In genomic region chr17:43146649-43147048, GRCh38 we compare ENCODE assay signal across 25 cellular contexts.
"Had no signal": no experiment of that assay in that cellular context is flagged by ENCODE, and none has a peak within 500 bp of the region (broad histone marks: within the 10 kb centered on the region; RNA-seq: fewer than 3 reads in every experiment).

No MANE protein-coding gene starts in this region.

- DNase-seq: effector CD8-positive, alpha-beta T cell; heart left ventricle; hippocampal formation; immature natural killer cell; kidney; left cardiac atrium; left ventricle myocardium inferior; lower lobe of right lung; natural killer cell; sigmoid colon; stimulated activated CD4-positive, alpha-beta T cell treated with anti-CD3 and anti-CD28 coated beads, Interleukin-2, amount 100 ng/mL, for 24 hours; stimulated activated CD4-positive, alpha-beta T cell treated with anti-CD3 and anti-CD28 coated beads, Interleukin-4, amount 100 ng/mL, for 4 hours; stimulated activated naive B cell treated with anti-CD40 and anti-IgM and Interleukin-4, amounts not matched to agents 10 μg/mL and 1 μg/mL and 100 μg/mL, for 72 hours; stomach; substantia nigra; transverse colon had no signal

- H3K4me1 ChIP-seq: heart left ventricle, left ventricle myocardium inferior, lower lobe of right lung, right atrium auricular region, sigmoid colon, stomach, transverse colon had no signal

- H3K4me3 Mint-ChIP-seq: immature natural killer cell; memory B cell; mesothelial cell of epicardium; natural killer cell; neural crest cell; stimulated activated naive B cell treated with anti-CD40 and anti-IgM and Interleukin-4, amounts not matched to agents 10 μg/mL and 1 μg/mL and 100 μg/mL, for 72 hours had no signal

- H3K27me3 ChIP-seq: heart left ventricle, ovary, right atrium auricular region, sigmoid colon, stomach, transverse colon had no signal

- H3K4me1 Mint-ChIP-seq: immature natural killer cell; memory B cell; natural killer cell; neural crest cell; stimulated activated naive B cell treated with anti-CD40 and anti-IgM and Interleukin-4, amounts not matched to agents 10 μg/mL and 1 μg/mL and 100 μg/mL, for 72 hours had no signal

- H3K36me3 Mint-ChIP-seq: natural killer cell had no signal

- H3K9me3 Mint-ChIP-seq: immature natural killer cell; memory B cell; mesothelial cell of epicardium; natural killer cell; neural crest cell; stimulated activated naive B cell treated with anti-CD40 and anti-IgM and Interleukin-4, amounts not matched to agents 10 μg/mL and 1 μg/mL and 100 μg/mL, for 72 hours had no signal

- H3K27ac ChIP-seq: coronary artery, heart left ventricle, left ventricle myocardium inferior, lower lobe of right lung, ovary, right atrium auricular region, sigmoid colon, skin epidermis, stomach, thoracic aorta, transverse colon had no signal

- ATAC-seq: esophagus mucosa; heart left ventricle; left cardiac atrium; lower lobe of right lung; natural killer cell; stimulated activated naive B cell treated with anti-CD40 and anti-IgM and Interleukin-4, amounts not matched to agents 10 μg/mL and 1 μg/mL and 100 μg/mL, for 72 hours had no signal

- H3K4me3 ChIP-seq: coronary artery, heart left ventricle, left ventricle myocardium inferior, lower lobe of right lung, ovary, right atrium auricular region, sigmoid colon, skin epidermis, stomach, thoracic aorta, transverse colon had no signal

- H3K27me3 Mint-ChIP-seq: memory B cell; stimulated activated naive B cell treated with anti-CD40 and anti-IgM and Interleukin-4, amounts not matched to agents 10 μg/mL and 1 μg/mL and 100 μg/mL, for 72 hours had no signal

- H3K9me3 ChIP-seq: heart left ventricle, left ventricle myocardium inferior, lower lobe of right lung, ovary, right atrium auricular region, sigmoid colon, stomach, thoracic aorta, transverse colon had no signal

- H3K36me3 ChIP-seq: left ventricle myocardium inferior, ovary, right atrium auricular region, thoracic aorta, transverse colon had no signal

- H3K27ac Mint-ChIP-seq: immature natural killer cell; memory B cell; mesothelial cell of epicardium; natural killer cell; stimulated activated naive B cell treated with anti-CD40 and anti-IgM and Interleukin-4, amounts not matched to agents 10 μg/mL and 1 μg/mL and 100 μg/mL, for 72 hours had no signal
